ENCODE assay signal across 1 cellular context in genomic region chr20:61697666-61698597, GRCh38.
TF ChIP-seq lines count a peak whose summit lies in the region.

No MANE protein-coding gene starts in this region.

TF ChIP-seq in IMR-90, 13 proteins besides CTCF, POLR2A, EP300 and RAD21:
- TF ChIP-seq ELK1 (IDR thresholded peaks at IDR 0.05; ENCODE audit: borderline replicate concordance, low read depth, low read length) (no peak), SMC3 (IDR thresholded peaks at IDR 0.05; ENCODE audit: low read depth, low read length) (no peak)
TF ChIP-seq in IMR-90: peak in this region for 0.
